Comparison of ENCODE assay signal across 8 cellular contexts in genomic region chr1:27321813-27322568, GRCh38. TPM values are rescaled to one million over a fixed set of nuclear protein-coding genes. Genes with fewer than 3 reads are reported as not detected.
DNase-seq lines count a peak whose midpoint lies in the region; ATAC-seq and TF ChIP-seq lines count a peak whose summit lies in the region.

Gene TMEM222 (plus strand): TSS chr1:27322163. CDS start chr1:27322198, 35 bp downstream.

- H2AFZ ChIP-seq in PC-9: peak within 1 kb of the TSS; percentile 85

- H4K20me1 ChIP-seq in PC-9 (ENCODE audit: insufficient read depth): no peaks in the 10 kb centered on the region

- peak within 1 kb of the TSS; percentile 90 for H3K4me3 ChIP-seq in PC-9

- no TSS peak for BruUV-seq in PC-9 (replicated peaks; lab: Mats Ljungman, UMichigan)

- H3K9me2 ChIP-seq in PC-9 (ENCODE audit: insufficient read depth): no peaks in the 10 kb centered on the region

- POLR2A ChIA-PET in PC-9 (lab: Charles Lee; ENCODE audit: unreplicated experiment): interaction anchor here (0.6 kb wide), 1 partner anchor 20 kb away, joined by 7 read pairs; the partner anchor contains the start of gene SYTL1

- ATAC-seq in GM21723 (IDR thresholded peaks at IDR 0.05; ENCODE audit: unreplicated experiment): peak; percentile 93

- in situ Hi-C loops in KBM-7 (cut with MboI; ENCODE audit: low pct_unique_long_range_greater_than_20kb, low sequenced_read_pairs): no loop called here

- peaks cover 9% of the 10 kb centered on the region for H3K4me1 ChIP-seq in PC-9 (replicated peaks; ENCODE audit: insufficient read depth)

- H3K4me2 ChIP-seq in PC-9: peak within 1 kb of the TSS; percentile 95

- H3F3A ChIP-seq in PC-9 (ENCODE audit: insufficient read depth, low read depth): no peaks in the 10 kb centered on the region

- H3K27me3 ChIP-seq in PC-9 (ENCODE audit: insufficient read depth, low read depth): no peaks in the 10 kb centered on the region

- intact Hi-C loops in PC-9 (cut with micrococcal nuclease; ENCODE audit: unreplicated experiment): loop anchor here (1.0 to 5.0 kb wide), 2 partner anchors 21 to 45 kb away; partner anchors contain the start of gene MAP3K6

- no peaks in the 10 kb centered on the region for H3K36me3 ChIP-seq in PC-9 (ENCODE audit: low read depth)

- TF ChIP-seq CTCF in PC-9 (conservative IDR thresholded peaks at IDR 0.05): no peak

- H3K79me2 ChIP-seq in PC-9 (ENCODE audit: low read depth): peaks cover 38% of the 10 kb centered on the region

- CTCF ChIA-PET in PC-9 (lab: Charles Lee): no interaction called here

- H3K9me3 ChIP-seq in PC-9 (ENCODE audit: insufficient read depth, low read depth): no peaks in the 10 kb centered on the region

- DNase-seq in DMS53 treated with DMSO at 0.1 percent for 48 hours (lab: John Stamatoyannopoulos, UW; ENCODE audit: unreplicated experiment) (peak; percentile 94), KBM-7 (peak; percentile 98), PC-9 (peak; percentile 87 to 96), epithelial cell of prostate (ENCODE audit: low read depth, low spot score) (peak; percentile 84), mucosa of gallbladder (ENCODE audit: low spot score) (peak; percentile 97)
- peak; percentile 97 for DNase-seq in activated T-cell treated with anti-CD3 and anti-CD28 coated beads, Interleukin-2, amount 50 U/mL, for 1 hour
- DNase-seq in stimulated activated CD8-positive, alpha-beta memory T cell treated with anti-CD3 and anti-CD28 coated beads, Interleukin-4, amount 100 ng/mL, for 24 hours (ENCODE audit: low read depth): peak; percentile 96

- H3K27ac ChIP-seq in PC-9 (peak within 1 kb of the TSS; percentile 51), epithelial cell of prostate (peak within 1 kb of the TSS; percentile 84)

RNA-seq across cellular contexts. Expression of gene TMEM222, which starts in this region (rescaled TPM):
- 32.0 and 32.8 TPM in 2 replicates for total RNA-seq in PC-9 (2021)
- 34.3 TPM for total RNA-seq in mucosa of gallbladder

Comparison
In these comparisons a context has a peak if more than half of its experiments do, and no peak if none do; other contexts are left out.
1. Peak in every context shown above with its lines: DNase-seq, ATAC-seq, H3K4me3 ChIP-seq and H3K27ac ChIP-seq.